Comparison of ENCODE assay signal across 15 cellular contexts in the genomic region with DNA sequence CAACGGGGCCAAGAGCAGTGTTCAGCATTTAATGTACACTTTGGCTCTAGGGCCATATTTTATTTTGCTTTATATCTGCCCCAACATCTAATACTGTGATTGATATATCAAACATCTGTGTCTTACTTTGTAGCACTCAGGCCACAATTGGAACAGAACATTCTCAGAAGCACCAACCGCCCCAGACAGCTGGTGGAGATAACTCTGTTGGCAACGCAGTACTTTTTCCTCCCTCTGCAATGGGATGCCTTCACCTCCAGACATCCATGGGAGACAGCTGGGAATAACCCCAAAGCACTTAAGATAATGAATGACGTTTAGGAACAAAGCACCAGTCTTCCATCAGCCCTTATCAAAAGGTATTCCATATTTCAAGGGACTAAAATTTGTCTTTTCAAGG. TPM values are rescaled to one million over a fixed set of nuclear protein-coding genes. Genes with fewer than 3 reads are reported as not detected.
DNase-seq lines count a peak whose midpoint lies in the region; ATAC-seq, FAIRE-seq and TF ChIP-seq lines count a peak whose summit lies in the region.
"Had no signal": no experiment of that assay in that cellular context is flagged by ENCODE, and none has a peak within 500 bp of the region (broad histone marks: within the 10 kb centered on the region; RNA-seq: fewer than 3 reads in every experiment).

No MANE protein-coding gene starts in this region.

- no peaks in the 10 kb centered on the region for H3K9me3 ChIP-seq in thoracic aorta
- H3K9me3 ChIP-seq: pancreas, vagina had no signal

- no peaks in the 10 kb centered on the region for H3K27me3 ChIP-seq in thoracic aorta (replicated peaks; ENCODE audit: insufficient read depth)
- H3K27me3 ChIP-seq: pancreas, vagina had no signal

- POLR2A ChIA-PET in RWPE1 (lab: Yijun Ruan, JAX; ENCODE audit: low non-redundant PET), result no interaction called here

- FAIRE-seq in HTR-8/SVneo (lab: Jason Lieb, UNC), result no peak
- FAIRE-seq: pancreas had no signal

- H3K4me1 Mint-ChIP-seq in activated naive CD4-positive, alpha-beta T cell treated with anti-CD3 and anti-CD28 coated beads for 36 hours (ENCODE audit: low read depth), result peaks cover 97% of the 10 kb centered on the region
- H3K4me1 Mint-ChIP-seq in activated T-helper 1 cell treated with anti-CD3 and anti-CD28 coated beads, Interleukin-12 subunit alpha, Interleukin-12 subunit beta, Interleukin-2, Interleukin-4 antibody, amounts not matched to agents 30 ng/mL and 10 ng/mL and 1 ng/mL, durations not matched to agents 14 hours and 24 hours and 36 hours (ENCODE audit: low read depth), result peaks cover 92% of the 10 kb centered on the region
- peaks cover 99% of the 10 kb centered on the region in 2 donors for H3K4me1 Mint-ChIP-seq in immature natural killer cell

- no peak for ATAC-seq in thoracic aorta (ENCODE audit: insufficient number of reproducible peaks, low FRiP score, low read depth)
- ATAC-seq: pancreas had no signal

- CTCF ChIA-PET in activated naive CD4-positive, alpha-beta T cell treated with anti-CD3 and anti-CD28 coated beads for 36 hours (lab: Charles Lee), result no interaction called here
- CTCF ChIA-PET in RWPE1 (lab: Yijun Ruan, JAX), result no interaction called here

- TF ChIP-seq CTCF in thoracic aorta (IDR thresholded peaks at IDR 0.05) (no peak), RWPE1 (conservative IDR thresholded peaks at IDR 0.05; ENCODE audit: low read depth) (no peak)

- H3K4me3 Mint-ChIP-seq in activated naive CD4-positive, alpha-beta T cell treated with anti-CD3 and anti-CD28 coated beads for 36 hours, result peak overlapping the region; percentile 2
- H3K4me3 Mint-ChIP-seq in activated T-helper 1 cell treated with anti-CD3 and anti-CD28 coated beads, Interleukin-12 subunit alpha, Interleukin-12 subunit beta, Interleukin-2, Interleukin-4 antibody, amounts not matched to agents 30 ng/mL and 10 ng/mL and 1 ng/mL, durations not matched to agents 14 hours and 24 hours and 36 hours, result peak overlapping the region; percentile 40
- peak overlapping the region; percentile 61 to 86 (median 66) for H3K4me3 Mint-ChIP-seq in immature natural killer cell

- no peak for DNase-seq in activated naive CD4-positive, alpha-beta T cell treated with anti-CD3 and anti-CD28 coated beads for 36 hours
- DNase-seq in activated naive CD4-positive, alpha-beta T cell (lab: John Stamatoyannopoulos, UW), result no peak
- DNase-seq in activated T-helper 1 cell treated with anti-CD3 and anti-CD28 coated beads, Interleukin-12 subunit alpha, Interleukin-12 subunit beta, Interleukin-2, Interleukin-4 antibody, amounts not matched to agents 30 ng/mL and 10 ng/mL and 1 ng/mL, durations not matched to agents 14 hours and 24 hours and 36 hours (ENCODE audit: low spot score), result no peak
- DNase-seq in immature natural killer cell (no peak), thoracic aorta (ENCODE audit: low spot score) (no peak), HTR-8/SVneo (ENCODE audit: insufficient read length, low spot score) (no peak), SHP77 (lab: John Stamatoyannopoulos, UW) (no peak), RWPE1 (ENCODE audit: low spot score) (no peak)
- DNase-seq: AML-193, erythroblast, hypothalamus, NCI-H774, pancreas had no signal

- H3K27ac Mint-ChIP-seq in activated naive CD4-positive, alpha-beta T cell treated with anti-CD3 and anti-CD28 coated beads for 36 hours, result peak overlapping the region; percentile 89
- H3K27ac Mint-ChIP-seq in activated T-helper 1 cell treated with anti-CD3 and anti-CD28 coated beads, Interleukin-12 subunit alpha, Interleukin-12 subunit beta, Interleukin-2, Interleukin-4 antibody, amounts not matched to agents 30 ng/mL and 10 ng/mL and 1 ng/mL, durations not matched to agents 14 hours and 24 hours and 36 hours, result peak overlapping the region; percentile 83
- H3K27ac Mint-ChIP-seq in immature natural killer cell, result peak overlapping the region; percentile 91 to 100 (median 94)

- intact Hi-C loops in activated naive CD4-positive, alpha-beta T cell treated with anti-CD3 and anti-CD28 coated beads for 36 hours (cut with micrococcal nuclease), result loop anchor here (5.0 to 10.0 kb wide), 5 partner anchors 220 to 1132 kb away; partner anchors contain the start of gene SKIDA1
- intact Hi-C loops in activated T-helper 1 cell treated with anti-CD3 and anti-CD28 coated beads, Interleukin-12 subunit alpha, Interleukin-12 subunit beta, Interleukin-2, Interleukin-4 antibody, amounts not matched to agents 30 ng/mL and 10 ng/mL and 1 ng/mL, durations not matched to agents 14 hours and 24 hours and 36 hours (cut with micrococcal nuclease), result loop anchor here (5.0 to 10.0 kb wide), 3 partner anchors 220 to 402 kb away; no protein-coding TSS in a partner anchor

- H3K36me3 ChIP-seq in thoracic aorta, result no peaks in the 10 kb centered on the region
- H3K36me3 ChIP-seq: pancreas, vagina had no signal

- H3K4me1 ChIP-seq in thoracic aorta (ENCODE audit: control insufficient read depth in 1 of 2, low read depth in 2 of 2), result peaks cover 29 to 56% of the 10 kb centered on the region in 2 donors

- peak overlapping the region; percentile 6 to 53 for H3K27ac ChIP-seq in thoracic aorta
- no peak overlapping the region for H3K27ac ChIP-seq in RWPE1
- H3K27ac ChIP-seq: KMS-11, pancreas had no signal

- H3K36me3 Mint-ChIP-seq in activated naive CD4-positive, alpha-beta T cell treated with anti-CD3 and anti-CD28 coated beads for 36 hours (ENCODE audit: low read depth), result peaks cover 14% of the 10 kb centered on the region
- H3K36me3 Mint-ChIP-seq in activated T-helper 1 cell treated with anti-CD3 and anti-CD28 coated beads, Interleukin-12 subunit alpha, Interleukin-12 subunit beta, Interleukin-2, Interleukin-4 antibody, amounts not matched to agents 30 ng/mL and 10 ng/mL and 1 ng/mL, durations not matched to agents 14 hours and 24 hours and 36 hours (ENCODE audit: low read depth), result peaks cover 26% of the 10 kb centered on the region
- H3K36me3 Mint-ChIP-seq in immature natural killer cell, result peaks cover 8 to 16% (median 9%) of the 10 kb centered on the region in 3 donors

- no peaks in the 10 kb centered on the region for H3K9me3 Mint-ChIP-seq in activated naive CD4-positive, alpha-beta T cell treated with anti-CD3 and anti-CD28 coated beads for 36 hours
- no peaks in the 10 kb centered on the region for H3K9me3 Mint-ChIP-seq in activated T-helper 1 cell treated with anti-CD3 and anti-CD28 coated beads, Interleukin-12 subunit alpha, Interleukin-12 subunit beta, Interleukin-2, Interleukin-4 antibody, amounts not matched to agents 30 ng/mL and 10 ng/mL and 1 ng/mL, durations not matched to agents 14 hours and 24 hours and 36 hours
- H3K9me3 Mint-ChIP-seq in immature natural killer cell, result no peaks in the 10 kb centered on the region

- H3K27me3 Mint-ChIP-seq in activated naive CD4-positive, alpha-beta T cell treated with anti-CD3 and anti-CD28 coated beads for 36 hours (ENCODE audit: low read depth), result no peaks in the 10 kb centered on the region
- no peaks in the 10 kb centered on the region for H3K27me3 Mint-ChIP-seq in activated T-helper 1 cell treated with anti-CD3 and anti-CD28 coated beads, Interleukin-12 subunit alpha, Interleukin-12 subunit beta, Interleukin-2, Interleukin-4 antibody, amounts not matched to agents 30 ng/mL and 10 ng/mL and 1 ng/mL, durations not matched to agents 14 hours and 24 hours and 36 hours (ENCODE audit: insufficient read depth)
- H3K27me3 Mint-ChIP-seq in immature natural killer cell (ENCODE audit: low read depth in 3 of 3), result peaks cover 5 to 7% (median 7%) of the 10 kb centered on the region in 3 donors

- no peak overlapping the region for H3K4me3 ChIP-seq in thoracic aorta
- H3K4me3 ChIP-seq: pancreas, vagina had no signal

RNA-seq across cellular contexts. Expression of gene PIP4K2A, which starts 57.4 kb away (rescaled TPM):
- total RNA-seq in activated naive CD4-positive, alpha-beta T cell treated with anti-CD3 and anti-CD28 coated beads for 36 hours, result 10 to 100 TPM; 68.0 to 74.1 TPM
- 92.7 and 104 TPM in 2 replicates for total RNA-seq in activated T-helper 1 cell treated with anti-CD3 and anti-CD28 coated beads, Interleukin-12 subunit alpha, Interleukin-12 subunit beta, Interleukin-2, Interleukin-4 antibody, amounts not matched to agents 30 ng/mL and 10 ng/mL and 1 ng/mL, durations not matched to agents 14 hours and 24 hours and 36 hours
- 100 to 1,000 TPM in 1 of 3 donors, 10 to 100 TPM in 2; 62.9 to 138 (median 80.3) TPM for polyA plus RNA-seq in immature natural killer cell
- total RNA-seq in thoracic aorta, result 10 to 100 TPM; 42.6 to 58.6 TPM

Comparison
In these comparisons a context has a peak if more than half of its experiments do, and no peak if none do; other contexts are left out.
1. H3K4me3 Mint-ChIP-seq: peak in every context shown above with its lines; median percentile 66 in immature natural killer cell; 40 in activated T-helper 1 cell treated with anti-CD3 and anti-CD28 coated beads, Interleukin-12 subunit alpha, Interleukin-12 subunit beta, Interleukin-2, Interleukin-4 antibody, amounts not matched to agents 30 ng/mL and 10 ng/mL and 1 ng/mL, durations not matched to agents 14 hours and 24 hours and 36 hours; 2 in activated naive CD4-positive, alpha-beta T cell treated with anti-CD3 and anti-CD28 coated beads for 36 hours.